Comparison of ENCODE assay signal across 23 cellular contexts in the genomic region with DNA sequence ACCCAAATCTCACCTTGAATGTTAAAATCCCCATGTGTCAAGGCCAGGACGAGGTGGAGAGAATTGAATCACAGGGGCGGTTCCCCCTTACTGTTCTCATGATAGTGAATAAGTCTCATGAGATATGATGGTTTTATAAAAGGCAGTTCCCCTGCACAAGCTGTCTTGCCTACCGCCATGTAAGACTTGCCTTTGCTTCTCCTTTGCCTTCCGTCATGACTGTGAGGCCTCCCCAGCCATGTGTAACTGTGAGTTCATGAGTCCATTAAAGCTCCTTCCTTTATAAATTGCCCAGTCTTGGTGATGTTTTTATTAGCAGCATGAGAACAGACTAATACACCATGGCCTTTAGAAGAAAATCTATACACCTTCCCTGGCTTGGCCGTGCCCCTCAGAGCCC. TPM values are rescaled to one million over a fixed set of nuclear protein-coding genes. Genes with fewer than 3 reads are reported as not detected.
DNase-seq lines count a peak whose midpoint lies in the region; ATAC-seq and TF ChIP-seq lines count a peak whose summit lies in the region.
"Had no signal": no experiment of that assay in that cellular context is flagged by ENCODE, and none has a peak within 500 bp of the region (broad histone marks: within the 10 kb centered on the region; RNA-seq: fewer than 3 reads in every experiment).

No MANE protein-coding gene starts in this region.

- DNase-seq in activated naive CD4-positive, alpha-beta T cell (lab: John Stamatoyannopoulos, UW) = no peak
- no peak for DNase-seq in activated T-helper 2 cell treated with anti-CD3 and anti-CD28 coated beads, Interferon-gamma antibody, Interleukin-2, Interleukin-4, amounts not matched to agents 10 μg/mL and 5 μg/mL and 100 μg/mL, durations not matched to agents 14 hours and 24 hours and 36 hours (ENCODE audit: low spot score)
- no peak for DNase-seq in stimulated activated naive B cell treated with anti-CD40 and anti-IgM and Interleukin-4, amounts not matched to agents 10 μg/mL and 1 μg/mL and 100 μg/mL, for 72 hours
- DNase-seq in NCI-H146 (lab: John Stamatoyannopoulos, UW) = no peak
- DNase-seq in uterus = no peak
- DNase-seq: HCEC 1CT, IMR-90, NCI-H1092, NCI-H2029, nucleus accumbens, psoas muscle, SK-N-SH, T1000 had no signal

- intact Hi-C loops in activated T-helper 2 cell treated with anti-CD3 and anti-CD28 coated beads, Interferon-gamma antibody, Interleukin-2, Interleukin-4, amounts not matched to agents 10 μg/mL and 5 μg/mL and 100 μg/mL, durations not matched to agents 14 hours and 24 hours and 36 hours (cut with micrococcal nuclease) = no loop called here
- intact Hi-C loops in uterus (cut with DNase I; ENCODE audit: low total_unique reads) = no loop called here

- H3K4me3 ChIP-seq in uterus = no peak overlapping the region
- H3K4me3 ChIP-seq: adrenal gland, heart left ventricle, psoas muscle, suprapubic skin had no signal

- H3K4me1 ChIP-seq in uterus = no peaks in the 10 kb centered on the region
- H3K4me1 ChIP-seq: adrenal gland, psoas muscle had no signal

- H3K4me1 Mint-ChIP-seq in activated naive CD4-positive, alpha-beta T cell treated with anti-CD3 and anti-CD28 coated beads, Interleukin-2, amount 50 U/mL, for 24 hours = peaks cover 48% of the 10 kb centered on the region
- peaks cover 46% of the 10 kb centered on the region for H3K4me1 Mint-ChIP-seq in activated T-helper 2 cell treated with anti-CD3 and anti-CD28 coated beads, Interferon-gamma antibody, Interleukin-2, Interleukin-4, amounts not matched to agents 10 μg/mL and 5 μg/mL and 100 μg/mL, durations not matched to agents 14 hours and 24 hours and 36 hours (ENCODE audit: low read depth)
- peaks cover 20 to 22% of the 10 kb centered on the region in 2 donors for H3K4me1 Mint-ChIP-seq in stimulated activated naive B cell treated with anti-CD40 and anti-IgM and Interleukin-4, amounts not matched to agents 10 μg/mL and 1 μg/mL and 100 μg/mL, for 72 hours
- H3K4me1 Mint-ChIP-seq: WTC11 had no signal

- H3K27ac ChIP-seq in uterus = no peak overlapping the region
- H3K27ac ChIP-seq: adrenal gland, C4-2B, psoas muscle, suprapubic skin had no signal

- no peaks in the 10 kb centered on the region for H3K27me3 Mint-ChIP-seq in activated naive CD4-positive, alpha-beta T cell treated with anti-CD3 and anti-CD28 coated beads, Interleukin-2, amount 50 U/mL, for 24 hours
- H3K27me3 Mint-ChIP-seq in activated T-helper 2 cell treated with anti-CD3 and anti-CD28 coated beads, Interferon-gamma antibody, Interleukin-2, Interleukin-4, amounts not matched to agents 10 μg/mL and 5 μg/mL and 100 μg/mL, durations not matched to agents 14 hours and 24 hours and 36 hours (ENCODE audit: low read depth) = no peaks in the 10 kb centered on the region
- H3K27me3 Mint-ChIP-seq in stimulated activated naive B cell treated with anti-CD40 and anti-IgM and Interleukin-4, amounts not matched to agents 10 μg/mL and 1 μg/mL and 100 μg/mL, for 72 hours = no peaks in the 10 kb centered on the region
- H3K27me3 Mint-ChIP-seq: memory B cell had no signal

- ATAC-seq in GM18868 (IDR thresholded peaks at IDR 0.05; ENCODE audit: unreplicated experiment) = peak; percentile 19
- ATAC-seq in stimulated activated naive B cell treated with anti-CD40 and anti-IgM and Interleukin-4, amounts not matched to agents 10 μg/mL and 1 μg/mL and 100 μg/mL, for 72 hours (replicated peaks) = peak; percentile 24 to 63
- ATAC-seq: WTC11 had no signal

- peak overlapping the region; percentile 56 for H3K27ac Mint-ChIP-seq in activated naive CD4-positive, alpha-beta T cell treated with anti-CD3 and anti-CD28 coated beads, Interleukin-2, amount 50 U/mL, for 24 hours
- peak overlapping the region; percentile 8 for H3K27ac Mint-ChIP-seq in activated T-helper 2 cell treated with anti-CD3 and anti-CD28 coated beads, Interferon-gamma antibody, Interleukin-2, Interleukin-4, amounts not matched to agents 10 μg/mL and 5 μg/mL and 100 μg/mL, durations not matched to agents 14 hours and 24 hours and 36 hours
- H3K27ac Mint-ChIP-seq in stimulated activated naive B cell treated with anti-CD40 and anti-IgM and Interleukin-4, amounts not matched to agents 10 μg/mL and 1 μg/mL and 100 μg/mL, for 72 hours = peak overlapping the region; percentile 78
- H3K27ac Mint-ChIP-seq: brain, memory B cell, WTC11 had no signal

- peaks cover 9% of the 10 kb centered on the region for H3K9me3 Mint-ChIP-seq in activated naive CD4-positive, alpha-beta T cell treated with anti-CD3 and anti-CD28 coated beads, Interleukin-2, amount 50 U/mL, for 24 hours
- peaks cover 30% of the 10 kb centered on the region for H3K9me3 Mint-ChIP-seq in activated T-helper 2 cell treated with anti-CD3 and anti-CD28 coated beads, Interferon-gamma antibody, Interleukin-2, Interleukin-4, amounts not matched to agents 10 μg/mL and 5 μg/mL and 100 μg/mL, durations not matched to agents 14 hours and 24 hours and 36 hours
- peaks cover 12 to 14% of the 10 kb centered on the region in 2 donors for H3K9me3 Mint-ChIP-seq in stimulated activated naive B cell treated with anti-CD40 and anti-IgM and Interleukin-4, amounts not matched to agents 10 μg/mL and 1 μg/mL and 100 μg/mL, for 72 hours

- H3K4me3 Mint-ChIP-seq in activated naive CD4-positive, alpha-beta T cell treated with anti-CD3 and anti-CD28 coated beads, Interleukin-2, amount 50 U/mL, for 24 hours = no peak overlapping the region
- no peak overlapping the region for H3K4me3 Mint-ChIP-seq in activated T-helper 2 cell treated with anti-CD3 and anti-CD28 coated beads, Interferon-gamma antibody, Interleukin-2, Interleukin-4, amounts not matched to agents 10 μg/mL and 5 μg/mL and 100 μg/mL, durations not matched to agents 14 hours and 24 hours and 36 hours (ENCODE audit: low read depth)
- H3K4me3 Mint-ChIP-seq in stimulated activated naive B cell treated with anti-CD40 and anti-IgM and Interleukin-4, amounts not matched to agents 10 μg/mL and 1 μg/mL and 100 μg/mL, for 72 hours = peak overlapping the region in 1 of 2 donors; percentile 19
- H3K4me3 Mint-ChIP-seq: activated CD8-positive, alpha-beta T cell treated with anti-CD3 and anti-CD28 coated beads, Interleukin-2, amount 10 ng/mL, durations not matched to agents 7 days and 5 days; brain; memory B cell; WTC11 had no signal

- peaks cover 11% of the 10 kb centered on the region for H3K36me3 Mint-ChIP-seq in activated naive CD4-positive, alpha-beta T cell treated with anti-CD3 and anti-CD28 coated beads, Interleukin-2, amount 50 U/mL, for 24 hours
- H3K36me3 Mint-ChIP-seq in activated T-helper 2 cell treated with anti-CD3 and anti-CD28 coated beads, Interferon-gamma antibody, Interleukin-2, Interleukin-4, amounts not matched to agents 10 μg/mL and 5 μg/mL and 100 μg/mL, durations not matched to agents 14 hours and 24 hours and 36 hours (ENCODE audit: low read depth) = peaks cover 22% of the 10 kb centered on the region
- peaks cover 5 to 18% of the 10 kb centered on the region in 2 donors for H3K36me3 Mint-ChIP-seq in stimulated activated naive B cell treated with anti-CD40 and anti-IgM and Interleukin-4, amounts not matched to agents 10 μg/mL and 1 μg/mL and 100 μg/mL, for 72 hours

- no peaks in the 10 kb centered on the region for H3K27me3 ChIP-seq in uterus
- H3K27me3 ChIP-seq: adrenal gland, heart left ventricle, suprapubic skin had no signal

- H3K9me3 ChIP-seq in uterus = no peaks in the 10 kb centered on the region
- H3K9me3 ChIP-seq: adrenal gland, psoas muscle, SK-N-SH, suprapubic skin had no signal

- no peak for TF ChIP-seq POLR2A in uterus (IDR thresholded peaks at IDR 0.05)

- TF ChIP-seq CTCF in uterus (IDR thresholded peaks at IDR 0.05) = no peak

- no peaks in the 10 kb centered on the region for H3K36me3 ChIP-seq in uterus
- H3K36me3 ChIP-seq: adrenal gland, heart left ventricle, suprapubic skin had no signal

RNA-seq across cellular contexts. Expression of gene MBP, which starts 7.4 kb away (rescaled TPM):
- 53.7 and 54.3 TPM in 2 replicates for total RNA-seq in activated T-helper 2 cell treated with anti-CD3 and anti-CD28 coated beads, Interferon-gamma antibody, Interleukin-2, Interleukin-4, amounts not matched to agents 10 μg/mL and 5 μg/mL and 100 μg/mL, durations not matched to agents 14 hours and 24 hours and 36 hours
- 10 to 100 TPM; 12.1 to 52.2 (median 19.8) TPM for total RNA-seq in uterus

Comparison
In these comparisons a context has a peak if more than half of its experiments do, and no peak if none do; other contexts are left out.
1. H3K27ac Mint-ChIP-seq: peak in every context shown above with its lines; median percentile 78 in stimulated activated naive B cell treated with anti-CD40 and anti-IgM and Interleukin-4, amounts not matched to agents 10 μg/mL and 1 μg/mL and 100 μg/mL, for 72 hours; 56 in activated naive CD4-positive, alpha-beta T cell treated with anti-CD3 and anti-CD28 coated beads, Interleukin-2, amount 50 U/mL, for 24 hours; 8 in activated T-helper 2 cell treated with anti-CD3 and anti-CD28 coated beads, Interferon-gamma antibody, Interleukin-2, Interleukin-4, amounts not matched to agents 10 μg/mL and 5 μg/mL and 100 μg/mL, durations not matched to agents 14 hours and 24 hours and 36 hours.